14 cellular contexts compared by ENCODE assay signal in genomic region chr2:46561731-46562450, GRCh38. TPM values are rescaled to one million over a fixed set of nuclear protein-coding genes. Genes with fewer than 3 reads are reported as not detected.
A peak's percentile ranks its signal among the peaks of the same experiment; 100 is the strongest.
DNase-seq lines count a peak whose midpoint lies in the region; ATAC-seq, FAIRE-seq and TF ChIP-seq lines count a peak whose summit lies in the region.
"Had no signal": no experiment of that assay in that cellular context is flagged by ENCODE, and none has a peak within 500 bp of the region (broad histone marks: within the 10 kb centered on the region; RNA-seq: fewer than 3 reads in every experiment).

No MANE protein-coding gene starts in this region.

- intact Hi-C loops in GM12878 (cut with micrococcal nuclease; ENCODE audit: unreplicated experiment) = no loop called here
- intact Hi-C loops in right lobe of liver (cut with DNase I) = no loop called here
- intact Hi-C loops in mucosa of descending colon (cut with DNase I, micrococcal nuclease) = no loop called here

- H3K27ac ChIP-seq in KMS-11 (peak overlapping the region; percentile 1; the same call in 1 of the 2 replicates), GM12878 (ENCODE audit: control insufficient read depth, insufficient read depth) (peak overlapping the region; percentile 66), right lobe of liver (no peak overlapping the region)
- H3K27ac ChIP-seq: WERI-Rb-1 had no signal

- H3K36me3 Mint-ChIP-seq in stimulated activated memory B cell treated with anti-CD40 and anti-IgM and Interleukin-4, amounts not matched to agents 10 μg/mL and 1 μg/mL and 100 μg/mL, for 72 hours = peaks cover 49% of the 10 kb centered on the region

- peaks cover 92% of the 10 kb centered on the region for H3K4me1 Mint-ChIP-seq in stimulated activated memory B cell treated with anti-CD40 and anti-IgM and Interleukin-4, amounts not matched to agents 10 μg/mL and 1 μg/mL and 100 μg/mL, for 72 hours

- no peak for TF ChIP-seq EP300 in GM12878 (IDR thresholded peaks at IDR 0.05; ENCODE audit: borderline replicate concordance in 1 of 2, control insufficient read depth in 1 of 2, low read depth in 2 of 2, low read length in 2 of 2)

- no peak overlapping the region for H2AFZ ChIP-seq in KMS-11 (ENCODE audit: low read depth)
- H2AFZ ChIP-seq in GM12878 (ENCODE audit: control insufficient read depth, low read depth, low read length) = no peak overlapping the region

- ATAC-seq in GM12878 = no peak
- peak; percentile 44 to 63 (median 61) for ATAC-seq in right lobe of liver
- ATAC-seq in stimulated activated memory B cell treated with anti-CD40 and anti-IgM and Interleukin-4, amounts not matched to agents 10 μg/mL and 1 μg/mL and 100 μg/mL, for 72 hours = no peak
- ATAC-seq in mucosa of descending colon = no peak
- no peak for ATAC-seq in GM19455 (IDR thresholded peaks at IDR 0.05; ENCODE audit: unreplicated experiment)

- FAIRE-seq in GM12878 (lab: Jason Lieb, UNC) = no peak

- H3K9ac ChIP-seq in KMS-11 (no peak overlapping the region), GM12878 (ENCODE audit: control insufficient read depth, insufficient read depth, low read length) (peak overlapping the region; percentile 24; the same call in 1 of the 2 replicates)

- peaks cover 7% of the 10 kb centered on the region for H3K9me3 ChIP-seq in GM12878 (replicated peaks; ENCODE audit: control insufficient read depth, insufficient read depth, low read length)
- no peaks in the 10 kb centered on the region for H3K9me3 ChIP-seq in right lobe of liver
- no peaks in the 10 kb centered on the region for H3K9me3 ChIP-seq in mucosa of descending colon

- H3K4me2 ChIP-seq in KMS-11 (peak overlapping the region; percentile 7; the same call in 1 of the 2 replicates), GM12878 (ENCODE audit: control insufficient read depth, insufficient read depth) (peak overlapping the region; percentile 86)

- H3K36me3 ChIP-seq in KMS-11 (ENCODE audit: insufficient read depth) (no peaks in the 10 kb centered on the region), GM12878 (ENCODE audit: control insufficient read depth in 2 of 2, insufficient read depth in 2 of 2, low read length in 1 of 2) (peaks cover 4 to 23% of the 10 kb centered on the region in 2 experiments; a peak in 2 of 4 replicates), right lobe of liver (no peaks in the 10 kb centered on the region), mucosa of descending colon (ENCODE audit: low read depth) (no peaks in the 10 kb centered on the region)

- WGBS in GM12878 (ENCODE audit: insufficient coverage, insufficient replicate concordance, low lambda C conversion rate, missing lambda C conversion rate) = 67% methylated on average over 9 of the region's 9 CpGs
- WGBS in right lobe of liver (ENCODE audit: insufficient coverage, low coverage, low lambda C conversion rate, missing lambda C conversion rate) = 55% methylated on average over 3 of the region's 9 CpGs

- peaks cover 34% of the 10 kb centered on the region for H3K4me1 ChIP-seq in KMS-11 (ENCODE audit: low read depth, poor library complexity, severe bottlenecking)
- H3K4me1 ChIP-seq in GM12878 (ENCODE audit: control insufficient read depth, insufficient read depth, low read length) = peaks cover 53% of the 10 kb centered on the region
- H3K4me1 ChIP-seq in right lobe of liver = no peaks in the 10 kb centered on the region
- no peaks in the 10 kb centered on the region for H3K4me1 ChIP-seq in mucosa of descending colon (ENCODE audit: low read depth)

- H4K20me1 ChIP-seq in KMS-11 (ENCODE audit: insufficient read depth) (no peaks in the 10 kb centered on the region), GM12878 (ENCODE audit: control insufficient read depth, insufficient read depth) (no peaks in the 10 kb centered on the region)

- peak overlapping the region; percentile 37 for H3K4me3 Mint-ChIP-seq in stimulated activated memory B cell treated with anti-CD40 and anti-IgM and Interleukin-4, amounts not matched to agents 10 μg/mL and 1 μg/mL and 100 μg/mL, for 72 hours

- SMC1A ChIA-PET in GM12878 (lab: Charles Lee; ENCODE audit: uncharacterized antibody, unreplicated experiment) = interaction anchor here (0.9 to 2.4 kb wide), 4 partner anchors 13 to 26 kb away, joined by 3 to 21 read pairs (median 3); no protein-coding TSS in a partner anchor

- TF ChIP-seq CTCF in KMS-11 (conservative IDR thresholded peaks at IDR 0.05; ENCODE audit: low read depth, low read length) (no peak), GM12878 (IDR thresholded peaks at IDR 0.05 in 2 of 3, conservative IDR thresholded peaks at IDR 0.05 in 1 of 3; ENCODE audit: control insufficient read depth in 2 of 3, extremely low read depth in 1 of 3, insufficient read depth in 1 of 3, low read depth in 3 of 3, low read length in 3 of 3) (no peak), right lobe of liver (IDR thresholded peaks at IDR 0.05) (no peak), mucosa of descending colon (IDR thresholded peaks at IDR 0.05) (no peak)

- no peaks in the 10 kb centered on the region for H3K27me3 Mint-ChIP-seq in stimulated activated memory B cell treated with anti-CD40 and anti-IgM and Interleukin-4, amounts not matched to agents 10 μg/mL and 1 μg/mL and 100 μg/mL, for 72 hours

- peaks cover 5% of the 10 kb centered on the region for H3K9me3 Mint-ChIP-seq in stimulated activated memory B cell treated with anti-CD40 and anti-IgM and Interleukin-4, amounts not matched to agents 10 μg/mL and 1 μg/mL and 100 μg/mL, for 72 hours

- peaks cover 6% of the 10 kb centered on the region; the same call in 1 of the 2 replicates for H3K79me2 ChIP-seq in KMS-11 (ENCODE audit: insufficient read depth, low read depth)
- H3K79me2 ChIP-seq in GM12878 (ENCODE audit: control insufficient read depth, insufficient read depth, low read length) = peaks cover 35% of the 10 kb centered on the region

- H3K27me3 ChIP-seq in KMS-11 (ENCODE audit: insufficient read depth, low read depth) (no peaks in the 10 kb centered on the region), GM12878 (replicated peaks in 1 of 2; ENCODE audit: control insufficient read depth in 2 of 2, insufficient read depth in 2 of 2, low read length in 1 of 2) (no peaks in the 10 kb centered on the region), right lobe of liver (no peaks in the 10 kb centered on the region)
- H3K27me3 ChIP-seq: ascending aorta had no signal

- no peak for DNase-seq in GM12878 (ENCODE audit: low read depth, low spot score)
- DNase-seq in right lobe of liver = no peak
- no peak for DNase-seq in mucosa of descending colon
- no peak for DNase-seq in medulla oblongata (ENCODE audit: extremely low spot score)
- DNase-seq: activated effector memory CD4-positive, alpha-beta T cell treated with anti-CD3 and anti-CD28 coated beads, Interleukin-2, amount 50 U/mL, for 16 hours; erythroblast; NCI-H1092; NCI-H774; SW 1271; WERI-Rb-1 had no signal

- no peak for TF ChIP-seq POLR2A in GM12878 (IDR thresholded peaks at IDR 0.05; ENCODE audit: low read depth, low read length)
- no peak for TF ChIP-seq POLR2A in right lobe of liver (IDR thresholded peaks at IDR 0.05)

- H3K4me3 ChIP-seq in KMS-11 (IDR thresholded peaks at IDR 0.05; ENCODE audit: insufficient read depth, low read depth, low read length) (no peak overlapping the region), GM12878 (no peak overlapping the region), right lobe of liver (no peak overlapping the region), mucosa of descending colon (no peak overlapping the region)
- H3K4me3 ChIP-seq: ascending aorta had no signal

- TF ChIP-seq RAD21 in GM12878 (IDR thresholded peaks at IDR 0.05; ENCODE audit: insufficient read depth, low read depth, low read length) = no peak

- BruUV-seq in GM12878 (replicated peaks; lab: Mats Ljungman, UMichigan) = no TSS peak

- in situ Hi-C loops in GM12878 (cut with MboI) = no loop called here

- POLR2A ChIA-PET in GM12878 (lab: Charles Lee) = interaction anchor here (0.6 to 1.1 kb wide), 2 partner anchors 17 to 483 kb away, joined by 3 to 7 read pairs; no protein-coding TSS in a partner anchor

- H3K27ac Mint-ChIP-seq in stimulated activated memory B cell treated with anti-CD40 and anti-IgM and Interleukin-4, amounts not matched to agents 10 μg/mL and 1 μg/mL and 100 μg/mL, for 72 hours = peak overlapping the region; percentile 68

- CTCF ChIA-PET in GM12878 (lab: Yijun Ruan, JAX) = interaction anchor here (1.3 to 4.6 kb wide), 4 partner anchors 7 to 13 kb away, joined by 3 to 29 read pairs (median 10); no protein-coding TSS in a partner anchor

- RAD21 ChIA-PET in GM12878 (lab: Charles Lee; ENCODE audit: unreplicated experiment) = interaction anchor here (0.9 to 4.2 kb wide), 3 partner anchors 12 to 50 kb away, joined by 3 to 23 read pairs (median 11); no protein-coding TSS in a partner anchor

RNA-seq across cellular contexts. Expression of gene ATP6V1E2, which starts 19.5 kb away (rescaled TPM):
- total RNA-seq in GM12878 (2013; cell fraction: nucleolus; rRNA removed) = 14.5 and 16.0 TPM in 2 replicates
- total RNA-seq in GM12878 (2014; rRNA removed) (7.5 and 8.8 TPM in 2 replicates), GM12878 (2014; rRNA removed; fragmentation: Illumina TruSeq; extraction: Trizol) (7.9 and 8.3 TPM in 2 replicates), GM12878 (2021) (6.8 and 8.9 TPM in 2 replicates), right lobe of liver (1 to 10 TPM; 2.8 to 4.8 (median 3.6) TPM), mucosa of descending colon (1 to 10 TPM; 1.4 to 6.4 (median 3.7) TPM)
- polyA plus RNA-seq in GM12878 (2011; ENCODE audit: low read depth) = 5.3 TPM
- polyA plus RNA-seq in GM12878 (2011; rRNA removed) (8.2 and 9.4 TPM in 2 replicates), GM12878 (2014; fragmentation: Illumina TruSeq; extraction: Trizol) (8.6 and 9.0 TPM in 2 replicates), GM12878 (2014; fragmentation: Nextera tagmentation; extraction: Ambion mirVana) (1 to 10 TPM; 2.7 to 3.9 TPM), GM12878 (2014; rRNA removed) (5.9 and 6.4 TPM in 2 replicates), GM12878 (2016; fragmentation: Nextera tagmentation; extraction: Ambion mirVana) (1 to 10 TPM; 5.4 to 6.7 TPM)
- polyA plus RNA-seq in GM12878 (2011; cell fraction: cytosol; rRNA removed) = 8.1 and 8.3 TPM in 2 replicates
- polyA plus RNA-seq in GM12878 (2011; cell fraction: nucleus; rRNA removed) = 9.7 and 10.9 TPM in 2 replicates
- polyA plus RNA-seq in GM12878 (2012) = 7.6 and 9.1 TPM in 2 replicates
- 8.4 and 9.1 TPM in 2 replicates for polyA minus RNA-seq in GM12878 (2011; rRNA and poly(A)+ RNA removed)
- 4.2 and 6.7 TPM in 2 replicates for polyA minus RNA-seq in GM12878 (2011; cell fraction: cytosol; rRNA and poly(A)+ RNA removed)
- polyA minus RNA-seq in GM12878 (2011; cell fraction: nucleus; rRNA and poly(A)+ RNA removed) = 6.5 and 9.8 TPM in 2 replicates

RNA-seq across cellular contexts. Expression of gene RHOQ, which starts 19.6 kb away (rescaled TPM):
- total RNA-seq in GM12878 (2013; cell fraction: nucleolus; rRNA removed) = 132 and 135 TPM in 2 replicates
- 23.6 and 26.9 TPM in 2 replicates for total RNA-seq in GM12878 (2014; rRNA removed)
- 30.9 and 32.2 TPM in 2 replicates for total RNA-seq in GM12878 (2014; rRNA removed; fragmentation: Illumina TruSeq; extraction: Trizol)
- total RNA-seq in GM12878 (2021) = 25.6 and 28.3 TPM in 2 replicates
- 26.9 TPM for polyA plus RNA-seq in GM12878 (2011; ENCODE audit: low read depth)
- polyA plus RNA-seq in GM12878 (2011; rRNA removed) = 79.6 and 87.5 TPM in 2 replicates
- 38.2 and 51.3 TPM in 2 replicates for polyA plus RNA-seq in GM12878 (2011; cell fraction: cytosol; rRNA removed)
- polyA plus RNA-seq in GM12878 (2011; cell fraction: nucleus; rRNA removed) = 113 and 146 TPM in 2 replicates
- 48.1 and 55.1 TPM in 2 replicates for polyA plus RNA-seq in GM12878 (2012)
- polyA plus RNA-seq in GM12878 (2014; fragmentation: Illumina TruSeq; extraction: Trizol) = 39.3 and 43.3 TPM in 2 replicates
- polyA plus RNA-seq in GM12878 (2014; fragmentation: Nextera tagmentation; extraction: Ambion mirVana) = 10 to 100 TPM; 11.7 to 12.2 TPM
- 24.0 and 25.7 TPM in 2 replicates for polyA plus RNA-seq in GM12878 (2014; rRNA removed)
- polyA plus RNA-seq in GM12878 (2016; fragmentation: Nextera tagmentation; extraction: Ambion mirVana) = 1 to 10 TPM; 4.6 to 6.0 TPM
- 45.8 and 52.7 TPM in 2 replicates for polyA minus RNA-seq in GM12878 (2011; rRNA and poly(A)+ RNA removed)
- 14.4 and 17.3 TPM in 2 replicates for polyA minus RNA-seq in GM12878 (2011; cell fraction: cytosol; rRNA and poly(A)+ RNA removed)
- 60.0 and 84.1 TPM in 2 replicates for polyA minus RNA-seq in GM12878 (2011; cell fraction: nucleus; rRNA and poly(A)+ RNA removed)
- total RNA-seq in right lobe of liver = 10 to 100 TPM; 10.6 to 37.2 (median 26.0) TPM
- total RNA-seq in mucosa of descending colon = 100 to 1,000 TPM in 1 of 3 donors, 10 to 100 TPM in 1, 1 to 10 TPM in 1; 9.6 to 103 (median 26.8) TPM

RNA-seq across cellular contexts. Expression of gene PIGF, which starts 55.0 kb away (rescaled TPM):
- 113 and 119 TPM in 2 replicates for total RNA-seq in GM12878 (2013; cell fraction: nucleolus; rRNA removed)
- total RNA-seq in GM12878 (2014; rRNA removed) (17.5 and 26.9 TPM in 2 replicates), GM12878 (2014; rRNA removed; fragmentation: Illumina TruSeq; extraction: Trizol) (18.8 and 21.1 TPM in 2 replicates), GM12878 (2021) (19.7 and 19.8 TPM in 2 replicates), right lobe of liver (10 to 100 TPM in 3 of 6 experiments, 1 to 10 TPM in 3; 8.4 to 12.1 (median 10.0) TPM), mucosa of descending colon (10 to 100 TPM; 17.3 to 29.7 (median 27.6) TPM)
- polyA plus RNA-seq in GM12878 (2011; ENCODE audit: low read depth) = 16.5 TPM
- polyA plus RNA-seq in GM12878 (2011; rRNA removed) (65.3 and 88.6 TPM in 2 replicates), GM12878 (2014; fragmentation: Illumina TruSeq; extraction: Trizol) (21.5 and 27.7 TPM in 2 replicates), GM12878 (2014; fragmentation: Nextera tagmentation; extraction: Ambion mirVana) (10 to 100 TPM; 71.6 to 84.1 TPM), GM12878 (2014; rRNA removed) (16.4 and 24.2 TPM in 2 replicates), GM12878 (2016; fragmentation: Nextera tagmentation; extraction: Ambion mirVana) (10 to 100 TPM; 58.5 to 63.5 TPM)
- 23.4 and 24.3 TPM in 2 replicates for polyA plus RNA-seq in GM12878 (2011; cell fraction: cytosol; rRNA removed)
- 39.6 and 44.4 TPM in 2 replicates for polyA plus RNA-seq in GM12878 (2011; cell fraction: nucleus; rRNA removed)
- 18.8 and 28.7 TPM in 2 replicates for polyA plus RNA-seq in GM12878 (2012)
- 24.1 and 34.1 TPM in 2 replicates for polyA minus RNA-seq in GM12878 (2011; rRNA and poly(A)+ RNA removed)
- 12.8 and 16.2 TPM in 2 replicates for polyA minus RNA-seq in GM12878 (2011; cell fraction: cytosol; rRNA and poly(A)+ RNA removed)
- polyA minus RNA-seq in GM12878 (2011; cell fraction: nucleus; rRNA and poly(A)+ RNA removed) = 42.1 and 60.4 TPM in 2 replicates

RNA-seq across cellular contexts. Expression of gene CRIPT, which starts 55.1 kb away (rescaled TPM):
- 24.2 and 26.8 TPM in 2 replicates for total RNA-seq in GM12878 (2013; cell fraction: nucleolus; rRNA removed)
- 5.3 and 8.4 TPM in 2 replicates for total RNA-seq in GM12878 (2014; rRNA removed)
- 7.3 and 8.4 TPM in 2 replicates for total RNA-seq in GM12878 (2014; rRNA removed; fragmentation: Illumina TruSeq; extraction: Trizol)
- total RNA-seq in GM12878 (2021) = 6.9 and 7.3 TPM in 2 replicates
- polyA plus RNA-seq in GM12878 (2011; ENCODE audit: low read depth) = 7.3 TPM
- polyA plus RNA-seq in GM12878 (2011; rRNA removed) = 12.7 and 21.2 TPM in 2 replicates
- 2.6 and 4.1 TPM in 2 replicates for polyA plus RNA-seq in GM12878 (2011; cell fraction: cytosol; rRNA removed)
- 3.7 and 4.0 TPM in 2 replicates for polyA plus RNA-seq in GM12878 (2011; cell fraction: nucleus; rRNA removed)
- 8.1 and 11.8 TPM in 2 replicates for polyA plus RNA-seq in GM12878 (2012)
- polyA plus RNA-seq in GM12878 (2014; fragmentation: Illumina TruSeq; extraction: Trizol) = 9.4 and 12.2 TPM in 2 replicates
- polyA plus RNA-seq in GM12878 (2014; fragmentation: Nextera tagmentation; extraction: Ambion mirVana) = 10 to 100 TPM; 27.2 to 31.1 TPM
- 3.6 and 6.2 TPM in 2 replicates for polyA plus RNA-seq in GM12878 (2014; rRNA removed)
- polyA plus RNA-seq in GM12878 (2016; fragmentation: Nextera tagmentation; extraction: Ambion mirVana) = 10 to 100 TPM; 18.8 to 22.0 TPM
- polyA minus RNA-seq in GM12878 (2011; rRNA and poly(A)+ RNA removed) = 3.3 and 3.9 TPM in 2 replicates
- polyA minus RNA-seq in GM12878 (2011; cell fraction: cytosol; rRNA and poly(A)+ RNA removed) = 1.0 and 2.1 TPM in 2 replicates
- 4.4 and 6.9 TPM in 2 replicates for polyA minus RNA-seq in GM12878 (2011; cell fraction: nucleus; rRNA and poly(A)+ RNA removed)
- total RNA-seq in right lobe of liver = 1 to 10 TPM; 5.2 to 9.7 (median 7.0) TPM
- 10 to 100 TPM; 12.6 to 17.8 (median 16.1) TPM for total RNA-seq in mucosa of descending colon

Comparison
In these comparisons a context has a peak if more than half of its experiments do, and no peak if none do; other contexts are left out.
1. H3K27ac ChIP-seq: peak in KMS-11 (single experiment) and GM12878 (single experiment); none in right lobe of liver (0 of 3).
2. ATAC-seq: peak in right lobe of liver (4 of 4); none in GM12878 (single experiment), stimulated activated memory B cell treated with anti-CD40 and anti-IgM and Interleukin-4, amounts not matched to agents 10 μg/mL and 1 μg/mL and 100 μg/mL, for 72 hours (single experiment), mucosa of descending colon (single experiment) and GM19455 (single experiment).